In the genomic region with DNA sequence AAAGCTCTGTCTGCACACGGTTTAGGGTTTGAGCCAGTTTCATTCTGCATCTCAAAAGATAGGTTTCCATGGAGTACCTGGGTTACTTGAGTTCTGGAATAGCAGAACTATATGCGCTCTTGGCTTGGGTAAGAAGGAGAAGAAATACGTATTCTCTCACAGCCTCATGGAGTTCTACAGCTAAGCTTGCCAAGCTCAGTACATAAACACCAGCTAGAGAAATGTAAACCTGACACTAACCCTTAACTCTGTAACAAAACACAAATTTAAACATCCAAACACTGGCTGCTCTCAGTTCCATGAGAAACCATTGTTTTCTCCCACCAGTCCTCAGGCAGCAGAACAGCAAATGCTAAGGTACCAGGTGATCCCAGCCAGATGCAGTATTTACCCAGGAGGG, we compare ENCODE assay signal across 20 cellular contexts.
"Had no signal": no experiment of that assay in that cellular context is flagged by ENCODE, and none has a peak within 500 bp of the region (broad histone marks: within the 10 kb centered on the region; RNA-seq: fewer than 3 reads in every experiment).

No MANE protein-coding gene starts in this region.

- H3K27ac Mint-ChIP-seq: mesothelial cell of epicardium, natural killer cell had no signal

- H3K9me3 Mint-ChIP-seq: mesothelial cell of epicardium had no signal

- H3K4me3 ChIP-seq: colonic mucosa, esophagus squamous epithelium, heart left ventricle, ovary, right atrium auricular region, stomach, thoracic aorta, transverse colon had no signal

- H3K36me3 ChIP-seq: colonic mucosa, esophagus squamous epithelium, heart left ventricle, ovary, right atrium auricular region, stomach, thoracic aorta, transverse colon had no signal

- DNase-seq: colonic mucosa; dermis blood vessel endothelial cell; esophagus squamous epithelium; heart left ventricle; hippocampal formation; natural killer cell; nucleus accumbens; ovary; small intestine; stimulated activated CD4-positive, alpha-beta T cell treated with anti-CD3 and anti-CD28 coated beads, Interleukin-12 subunit alpha, Interleukin-12 subunit beta, amount 100 ng/mL, for 4 hours; stimulated activated naive CD4-positive, alpha-beta T cell; stomach; substantia nigra; transverse colon had no signal

- FAIRE-seq: frontal cortex, small intestine had no signal

- H3K36me3 Mint-ChIP-seq: mesothelial cell of epicardium, natural killer cell had no signal

- H3K27ac ChIP-seq: colonic mucosa, esophagus squamous epithelium, heart left ventricle, ovary, right atrium auricular region, stomach, thoracic aorta, transverse colon had no signal

- ATAC-seq: heart left ventricle, left lobe of liver, natural killer cell had no signal

- H3K9me3 ChIP-seq: colonic mucosa, esophagus squamous epithelium, heart left ventricle, ovary, right atrium auricular region, thoracic aorta, transverse colon had no signal

- H3K4me1 ChIP-seq: colonic mucosa, heart left ventricle, right atrium auricular region, stomach, transverse colon had no signal

- H3K4me3 Mint-ChIP-seq: mesothelial cell of epicardium, natural killer cell, neural crest cell had no signal

- H3K27me3 ChIP-seq: colonic mucosa, esophagus squamous epithelium, heart left ventricle, ovary, right atrium auricular region, stomach, transverse colon had no signal

- H3K4me1 Mint-ChIP-seq: natural killer cell, neural crest cell had no signal
